In the genomic region with DNA sequence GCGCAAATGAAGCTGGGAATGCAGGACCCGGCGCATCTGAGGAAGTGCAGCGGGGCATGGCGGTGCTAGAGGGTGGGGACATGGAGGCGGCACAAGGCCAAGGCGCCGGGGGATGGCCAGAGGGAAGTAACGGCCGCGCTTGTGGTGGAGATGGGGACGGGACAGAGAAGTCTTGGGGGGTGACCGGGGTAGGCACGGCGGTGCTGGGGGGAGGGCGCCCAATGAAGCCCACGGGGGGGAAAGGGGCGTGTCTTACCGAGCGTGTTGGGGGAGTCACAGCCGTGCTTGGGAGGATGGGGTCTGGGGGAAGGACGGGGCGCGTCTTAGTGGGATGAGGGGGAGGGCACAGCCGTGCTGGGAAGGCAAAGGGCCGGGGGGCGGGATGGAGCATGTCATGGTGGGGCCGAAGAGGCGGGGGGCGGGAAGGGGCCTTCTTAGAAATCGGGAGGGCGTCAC, we compare ENCODE assay signal across 8 cellular contexts. TPM values are rescaled to one million over a fixed set of nuclear protein-coding genes. Genes with fewer than 3 reads are reported as not detected.
DNase-seq lines count a peak whose midpoint lies in the region; ATAC-seq and TF ChIP-seq lines count a peak whose summit lies in the region.

No MANE protein-coding gene starts in this region.

- no peak for TF ChIP-seq POLR2A in suprapubic skin (IDR thresholded peaks at IDR 0.05)

- ATAC-seq in lower lobe of right lung (peak; percentile 40 to 68), GM19452 (IDR thresholded peaks at IDR 0.05; ENCODE audit: unreplicated experiment) (no peak)

- intact Hi-C loops in dendritic cell treated with granulocyte-macrophage colony-stimulating factor and Interleukin-4, amounts not matched to agents 40 ng/mL and 50 ng/mL, for 4 days (cut with micrococcal nuclease) = no loop called here
- intact Hi-C loops in lower lobe of right lung (cut with DNase I) = no loop called here

- H3K36me3 ChIP-seq in lower lobe of right lung (no peaks in the 10 kb centered on the region), suprapubic skin (peaks cover 2% of the 10 kb centered on the region)

- H3K4me3 Mint-ChIP-seq in dendritic cell treated with granulocyte-macrophage colony-stimulating factor and Interleukin-4, amounts not matched to agents 40 ng/mL and 50 ng/mL, for 4 days = peak overlapping the region; percentile 79

- DNase-seq in activated gamma-delta T cell (lab: John Stamatoyannopoulos, UW) (peak; percentile 9), activated gamma-delta T cell treated with Interleukin-2 at 50 U/mL for 16 hours (no peak), lower lobe of right lung (peak; percentile 77), suprapubic skin (ENCODE audit: low spot score in 2 of 2) (peak in 1 of 2 donors; percentile 76), SHP77 (lab: John Stamatoyannopoulos, UW) (no peak), NCI-H748 treated with DMSO at 0.1 percent for 48 hours (lab: John Stamatoyannopoulos, UW) (no peak)

- H3K9me3 Mint-ChIP-seq in dendritic cell treated with granulocyte-macrophage colony-stimulating factor and Interleukin-4, amounts not matched to agents 40 ng/mL and 50 ng/mL, for 4 days = no peaks in the 10 kb centered on the region

- peaks cover 19% of the 10 kb centered on the region for H3K36me3 Mint-ChIP-seq in dendritic cell treated with granulocyte-macrophage colony-stimulating factor and Interleukin-4, amounts not matched to agents 40 ng/mL and 50 ng/mL, for 4 days (ENCODE audit: low read depth)

- H3K27me3 ChIP-seq in lower lobe of right lung (ENCODE audit: low read depth) (no peaks in the 10 kb centered on the region), suprapubic skin (no peaks in the 10 kb centered on the region)

- peak overlapping the region; percentile 94 for H3K27ac Mint-ChIP-seq in dendritic cell treated with granulocyte-macrophage colony-stimulating factor and Interleukin-4, amounts not matched to agents 40 ng/mL and 50 ng/mL, for 4 days

- TF ChIP-seq EP300 in suprapubic skin (IDR thresholded peaks at IDR 0.05) = no peak

- H3K27ac ChIP-seq in lower lobe of right lung = peak overlapping the region; percentile 77
- peak overlapping the region; percentile 96 for H3K27ac ChIP-seq in suprapubic skin

- H3K4me1 ChIP-seq in lower lobe of right lung (no peaks in the 10 kb centered on the region), suprapubic skin (peaks cover 4% of the 10 kb centered on the region)

- no peak for TF ChIP-seq CTCF in lower lobe of right lung (IDR thresholded peaks at IDR 0.05)
- no peak for TF ChIP-seq CTCF in suprapubic skin (IDR thresholded peaks at IDR 0.05)

- H3K9me3 ChIP-seq in lower lobe of right lung = no peaks in the 10 kb centered on the region
- H3K9me3 ChIP-seq in suprapubic skin = no peaks in the 10 kb centered on the region

- 26% methylated on average over 29 of the region's 32 CpGs for WGBS in suprapubic skin

- no peaks in the 10 kb centered on the region for H3K27me3 Mint-ChIP-seq in dendritic cell treated with granulocyte-macrophage colony-stimulating factor and Interleukin-4, amounts not matched to agents 40 ng/mL and 50 ng/mL, for 4 days

- H3K4me3 ChIP-seq in lower lobe of right lung = peak overlapping the region; percentile 55
- H3K4me3 ChIP-seq in suprapubic skin = peak overlapping the region; percentile 61

- peaks cover 10% of the 10 kb centered on the region for H3K4me1 Mint-ChIP-seq in dendritic cell treated with granulocyte-macrophage colony-stimulating factor and Interleukin-4, amounts not matched to agents 40 ng/mL and 50 ng/mL, for 4 days (ENCODE audit: low read depth)

RNA-seq across cellular contexts. Expression of a gene that starts 1.0 kb away (rescaled TPM):
- total RNA-seq in lower lobe of right lung (30.7 TPM), suprapubic skin (10 to 100 TPM; 15.6 to 24.1 (median 18.7) TPM)

Comparison
In these comparisons a context has a peak if more than half of its experiments do, and no peak if none do; other contexts are left out.
1. DNase-seq: peak in activated gamma-delta T cell (single experiment) and lower lobe of right lung (single experiment); none in activated gamma-delta T cell treated with Interleukin-2 at 50 U/mL for 16 hours (single experiment), SHP77 (0 of 2) and NCI-H748 treated with DMSO at 0.1 percent for 48 hours (single experiment).